19 cellular contexts compared by ENCODE assay signal in the genomic region with DNA sequence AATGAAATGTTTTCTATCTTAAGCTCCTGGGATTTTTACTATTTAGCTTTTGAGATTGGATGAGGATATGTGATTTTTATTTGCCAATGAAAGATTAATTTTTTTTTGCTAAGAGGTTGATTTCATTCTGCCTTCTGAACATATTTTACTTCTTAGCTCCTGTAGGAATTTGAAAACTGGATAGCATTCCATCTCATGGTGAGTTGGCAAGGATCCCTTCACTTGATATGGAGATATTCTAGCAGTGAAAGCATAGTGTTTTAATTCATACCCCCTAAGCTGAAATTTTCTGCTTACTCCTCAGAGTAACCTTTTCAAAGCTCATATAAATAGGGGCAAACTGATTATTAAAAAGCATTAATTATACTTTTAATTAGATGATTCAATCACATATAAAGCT.
A peak's percentile ranks its signal among the peaks of the same experiment; 100 is the strongest.
DNase-seq lines count a peak whose midpoint lies in the region; ATAC-seq and TF ChIP-seq lines count a peak whose summit lies in the region.
"Had no signal": no experiment of that assay in that cellular context is flagged by ENCODE, and none has a peak within 500 bp of the region (broad histone marks: within the 10 kb centered on the region; RNA-seq: fewer than 3 reads in every experiment).

No MANE protein-coding gene starts in this region.

- in situ Hi-C loops in G401 (cut with HindIII; ENCODE audit: low sequenced_read_pairs) (no loop called here), astrocyte of the cerebellum (cut with HindIII; ENCODE audit: low sequenced_read_pairs) (no loop called here)

- DNase-seq in G401 (ENCODE audit: low spot score), result peak; percentile 86
- peak; percentile 13 for DNase-seq in astrocyte of the cerebellum (ENCODE audit: low read depth)
- no peak for DNase-seq in chondrocyte (ENCODE audit: low spot score)
- DNase-seq in neural progenitor cell (ENCODE audit: low spot score), result no peak
- DNase-seq in NCI-H2107 (lab: John Stamatoyannopoulos, UW), result no peak
- no peak for DNase-seq in iPS-NIHi11 (ENCODE audit: low spot score)
- DNase-seq in psoas muscle, result no peak
- DNase-seq: CD8-positive, alpha-beta T cell; COR-L47; DMS153; DMS79 treated with DMSO at 0.1 percent for 48 hours; EL; GDM1; GM23248; H9 had no signal

- H3K9me3 ChIP-seq in neural progenitor cell (ENCODE audit: low read depth) (no peaks in the 10 kb centered on the region), psoas muscle (no peaks in the 10 kb centered on the region)

- intact Hi-C loops in psoas muscle (cut with DNase I), result no loop called here

- H3K36me3 ChIP-seq in neural progenitor cell, result no peaks in the 10 kb centered on the region
- H3K36me3 ChIP-seq in psoas muscle (ENCODE audit: insufficient read depth in 1 of 2, low read depth in 1 of 2), result no peaks in the 10 kb centered on the region

- H3K27ac ChIP-seq in neural progenitor cell, result no peak overlapping the region
- H3K27ac ChIP-seq in psoas muscle, result no peak overlapping the region
- H3K27ac ChIP-seq: 22Rv1, GM23248 had no signal

- H3K4me1 Mint-ChIP-seq in chondrocyte (ENCODE audit: low read depth) (peaks cover 38% of the 10 kb centered on the region), neural progenitor cell (peaks cover 11% of the 10 kb centered on the region)
- H3K4me1 Mint-ChIP-seq: CD14-positive monocyte, IgD-negative memory B cell had no signal

- no peak for TF ChIP-seq CTCF in astrocyte of the cerebellum (IDR thresholded peaks at IDR 0.05; ENCODE audit: low read depth, low read length, missing control alignments)
- TF ChIP-seq CTCF in chondrocyte (IDR thresholded peaks at IDR 0.05), result no peak
- TF ChIP-seq CTCF in neural progenitor cell (IDR thresholded peaks at IDR 0.05), result no peak
- no peak for TF ChIP-seq CTCF in psoas muscle (IDR thresholded peaks at IDR 0.05)

- H3K4me2 ChIP-seq in neural progenitor cell, result no peak overlapping the region

- H3K4me3 ChIP-seq in astrocyte of the cerebellum (ENCODE audit: low read depth, low read length), result no peak overlapping the region
- no peak overlapping the region for H3K4me3 ChIP-seq in neural progenitor cell
- H3K4me3 ChIP-seq in psoas muscle, result no peak overlapping the region
- H3K4me3 ChIP-seq: GM23248 had no signal

- H4K20me1 ChIP-seq in neural progenitor cell (ENCODE audit: low read depth), result no peaks in the 10 kb centered on the region

- ATAC-seq in psoas muscle (no peak), GM21526 (IDR thresholded peaks at IDR 0.05; ENCODE audit: low FRiP score, unreplicated experiment) (no peak)
- ATAC-seq: CD8-positive, alpha-beta T cell had no signal

- H3F3A ChIP-seq in neural progenitor cell (ENCODE audit: low read depth), result no peaks in the 10 kb centered on the region

- H2AFZ ChIP-seq in neural progenitor cell (replicated peaks), result no peak overlapping the region
- H2AFZ ChIP-seq: GM23248 had no signal

- H3K36me3 Mint-ChIP-seq in chondrocyte (ENCODE audit: low read depth), result no peaks in the 10 kb centered on the region
- no peaks in the 10 kb centered on the region for H3K36me3 Mint-ChIP-seq in neural progenitor cell
- H3K36me3 Mint-ChIP-seq: CD14-positive monocyte; CD8-positive, alpha-beta T cell; IgD-negative memory B cell had no signal

- H3K27ac Mint-ChIP-seq in chondrocyte (ENCODE audit: unreplicated experiment), result peak overlapping the region; percentile 55
- peak overlapping the region; percentile 61 for H3K27ac Mint-ChIP-seq in neural progenitor cell
- H3K27ac Mint-ChIP-seq: CD14-positive monocyte; CD8-positive, alpha-beta T cell; IgD-negative memory B cell had no signal

- peaks cover 11% of the 10 kb centered on the region for H3K27me3 Mint-ChIP-seq in chondrocyte (ENCODE audit: low read depth)
- no peaks in the 10 kb centered on the region for H3K27me3 Mint-ChIP-seq in neural progenitor cell (ENCODE audit: insufficient read depth, low read depth)
- H3K27me3 Mint-ChIP-seq: IgD-negative memory B cell had no signal

- H3K9ac ChIP-seq in neural progenitor cell, result no peak overlapping the region
- H3K9ac ChIP-seq: GM23248 had no signal

- H3K4me3 Mint-ChIP-seq in chondrocyte (ENCODE audit: unreplicated experiment) (no peak overlapping the region), neural progenitor cell (no peak overlapping the region)
- H3K4me3 Mint-ChIP-seq: CD14-positive monocyte; CD8-positive, alpha-beta T cell; H9; IgD-negative memory B cell had no signal

- H3K27me3 ChIP-seq in neural progenitor cell (no peaks in the 10 kb centered on the region), psoas muscle (ENCODE audit: insufficient read depth in 3 of 3, low read length in 2 of 3) (no peaks in the 10 kb centered on the region)

- no peaks in the 10 kb centered on the region for H3K9me3 Mint-ChIP-seq in chondrocyte (ENCODE audit: low read depth)
- no peaks in the 10 kb centered on the region for H3K9me3 Mint-ChIP-seq in neural progenitor cell
- H3K9me3 Mint-ChIP-seq: CD8-positive, alpha-beta T cell; H9 had no signal

- H3K4me1 ChIP-seq in neural progenitor cell (no peaks in the 10 kb centered on the region), psoas muscle (no peaks in the 10 kb centered on the region)

- H3K79me2 ChIP-seq in neural progenitor cell (ENCODE audit: low read depth), result no peaks in the 10 kb centered on the region

Comparison
In these comparisons a context has a peak if more than half of its experiments do, and no peak if none do; other contexts are left out.
1. DNase-seq: peak in G401 (single experiment) and astrocyte of the cerebellum (single experiment); none in chondrocyte (single experiment), neural progenitor cell (single experiment), NCI-H2107 (single experiment), iPS-NIHi11 (single experiment) and psoas muscle (0 of 2).